ENCODE assay signal across 1 cellular context in the genomic region with DNA sequence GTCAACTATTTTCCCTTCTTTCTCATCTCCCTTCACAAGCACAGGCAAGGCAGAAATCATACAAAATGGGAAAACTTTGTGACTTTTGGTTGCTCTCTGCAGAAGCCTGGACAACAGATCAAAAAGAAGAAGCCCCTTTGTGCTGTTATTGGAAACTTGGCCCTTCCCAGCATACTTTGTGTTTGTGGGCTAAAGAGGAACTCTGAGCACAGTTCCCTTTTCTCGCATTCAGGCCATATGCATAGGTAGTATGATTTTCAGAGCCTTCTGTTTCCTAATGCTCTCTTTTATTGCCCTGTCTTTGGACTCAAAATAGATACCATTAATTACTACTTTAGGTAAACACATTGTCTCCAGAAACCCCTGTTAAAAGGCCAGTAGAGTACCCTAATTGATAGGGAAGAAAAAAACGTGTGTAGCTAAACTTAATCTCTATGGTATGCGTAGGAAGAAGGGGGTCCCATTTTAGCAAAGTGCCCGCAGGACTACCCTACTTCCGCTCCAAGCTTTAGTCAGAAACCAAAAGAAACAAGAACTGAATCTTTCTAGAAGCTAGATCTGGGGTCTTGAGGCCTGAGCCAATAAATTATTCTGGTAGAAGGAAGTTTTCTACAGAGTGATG.
TF ChIP-seq lines count a peak whose summit lies in the region.

No MANE protein-coding gene starts in this region.

TF ChIP-seq in GM12878, 131 proteins besides CTCF, POLR2A, EP300 and RAD21 (continued from another document):
- TF ChIP-seq, protein P1, sequence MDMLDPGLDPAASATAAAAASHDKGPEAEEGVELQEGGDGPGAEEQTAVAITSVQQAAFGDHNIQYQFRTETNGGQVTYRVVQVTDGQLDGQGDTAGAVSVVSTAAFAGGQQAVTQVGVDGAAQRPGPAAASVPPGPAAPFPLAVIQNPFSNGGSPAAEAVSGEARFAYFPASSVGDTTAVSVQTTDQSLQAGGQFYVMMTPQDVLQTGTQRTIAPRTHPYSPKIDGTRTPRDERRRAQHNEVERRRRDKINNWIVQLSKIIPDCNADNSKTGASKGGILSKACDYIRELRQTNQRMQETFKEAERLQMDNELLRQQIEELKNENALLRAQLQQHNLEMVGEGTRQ (IDR thresholded peaks at IDR 0.05; ENCODE audit: borderline replicate concordance, low read depth, low read length): no peak
- TF ChIP-seq, protein P2, sequence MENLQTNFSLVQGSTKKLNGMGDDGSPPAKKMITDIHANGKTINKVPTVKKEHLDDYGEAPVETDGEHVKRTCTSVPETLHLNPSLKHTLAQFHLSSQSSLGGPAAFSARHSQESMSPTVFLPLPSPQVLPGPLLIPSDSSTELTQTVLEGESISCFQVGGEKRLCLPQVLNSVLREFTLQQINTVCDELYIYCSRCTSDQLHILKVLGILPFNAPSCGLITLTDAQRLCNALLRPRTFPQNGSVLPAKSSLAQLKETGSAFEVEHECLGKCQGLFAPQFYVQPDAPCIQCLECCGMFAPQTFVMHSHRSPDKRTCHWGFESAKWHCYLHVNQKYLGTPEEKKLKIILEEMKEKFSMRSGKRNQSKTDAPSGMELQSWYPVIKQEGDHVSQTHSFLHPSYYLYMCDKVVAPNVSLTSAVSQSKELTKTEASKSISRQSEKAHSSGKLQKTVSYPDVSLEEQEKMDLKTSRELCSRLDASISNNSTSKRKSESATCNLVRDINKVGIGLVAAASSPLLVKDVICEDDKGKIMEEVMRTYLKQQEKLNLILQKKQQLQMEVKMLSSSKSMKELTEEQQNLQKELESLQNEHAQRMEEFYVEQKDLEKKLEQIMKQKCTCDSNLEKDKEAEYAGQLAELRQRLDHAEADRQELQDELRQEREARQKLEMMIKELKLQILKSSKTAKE (IDR thresholded peaks at IDR 0.05; ENCODE audit: low read depth, poor library complexity, severe bottlenecking): no peak
- TF ChIP-seq TCF12 (IDR thresholded peaks at IDR 0.05; ENCODE audit: low read depth, low read length) (no peak), BACH1 (IDR thresholded peaks at IDR 0.05; ENCODE audit: borderline replicate concordance) (no peak), LARP7 (IDR thresholded peaks at IDR 0.05) (no peak), SIN3A (IDR thresholded peaks at IDR 0.05; ENCODE audit: low read depth, low read length) (no peak), RAD51 (IDR thresholded peaks at IDR 0.05) (no peak), EZH2 (IDR thresholded peaks at IDR 0.05; ENCODE audit: borderline replicate concordance, control insufficient read depth, low read depth, low read length) (no peak), RELA (IDR thresholded peaks at IDR 0.05; ENCODE audit: borderline replicate concordance, partially characterized antibody) (no peak), POU2F2 (IDR thresholded peaks at IDR 0.05; ENCODE audit: borderline replicate concordance, low read depth, low read length) (peak; percentile 47; the same call in 1 of the 3 replicates), SIX5 (IDR thresholded peaks at IDR 0.05; ENCODE audit: low read depth, low read length, severe bottlenecking) (no peak), JUNB (IDR thresholded peaks at IDR 0.05) (peak; percentile 41; the same call in 1 of the 2 replicates)
- TF ChIP-seq, protein P3, sequence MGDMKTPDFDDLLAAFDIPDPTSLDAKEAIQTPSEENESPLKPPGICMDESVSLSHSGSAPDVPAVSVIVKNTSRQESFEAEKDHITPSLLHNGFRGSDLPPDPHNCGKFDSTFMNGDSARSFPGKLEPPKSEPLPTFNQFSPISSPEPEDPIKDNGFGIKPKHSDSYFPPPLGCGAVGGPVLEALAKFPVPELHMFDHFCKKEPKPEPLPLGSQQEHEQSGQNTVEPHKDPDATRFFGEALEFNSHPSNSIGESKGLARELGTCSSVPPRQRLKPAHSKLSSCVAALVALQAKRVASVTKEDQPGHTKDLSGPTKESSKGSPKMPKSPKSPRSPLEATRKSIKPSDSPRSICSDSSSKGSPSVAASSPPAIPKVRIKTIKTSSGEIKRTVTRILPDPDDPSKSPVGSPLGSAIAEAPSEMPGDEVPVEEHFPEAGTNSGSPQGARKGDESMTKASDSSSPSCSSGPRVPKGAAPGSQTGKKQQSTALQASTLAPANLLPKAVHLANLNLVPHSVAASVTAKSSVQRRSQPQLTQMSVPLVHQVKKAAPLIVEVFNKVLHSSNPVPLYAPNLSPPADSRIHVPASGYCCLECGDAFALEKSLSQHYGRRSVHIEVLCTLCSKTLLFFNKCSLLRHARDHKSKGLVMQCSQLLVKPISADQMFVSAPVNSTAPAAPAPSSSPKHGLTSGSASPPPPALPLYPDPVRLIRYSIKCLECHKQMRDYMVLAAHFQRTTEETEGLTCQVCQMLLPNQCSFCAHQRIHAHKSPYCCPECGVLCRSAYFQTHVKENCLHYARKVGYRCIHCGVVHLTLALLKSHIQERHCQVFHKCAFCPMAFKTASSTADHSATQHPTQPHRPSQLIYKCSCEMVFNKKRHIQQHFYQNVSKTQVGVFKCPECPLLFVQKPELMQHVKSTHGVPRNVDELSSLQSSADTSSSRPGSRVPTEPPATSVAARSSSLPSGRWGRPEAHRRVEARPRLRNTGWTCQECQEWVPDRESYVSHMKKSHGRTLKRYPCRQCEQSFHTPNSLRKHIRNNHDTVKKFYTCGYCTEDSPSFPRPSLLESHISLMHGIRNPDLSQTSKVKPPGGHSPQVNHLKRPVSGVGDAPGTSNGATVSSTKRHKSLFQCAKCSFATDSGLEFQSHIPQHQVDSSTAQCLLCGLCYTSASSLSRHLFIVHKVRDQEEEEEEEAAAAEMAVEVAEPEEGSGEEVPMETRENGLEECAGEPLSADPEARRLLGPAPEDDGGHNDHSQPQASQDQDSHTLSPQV (IDR thresholded peaks at IDR 0.05): no peak
- TF ChIP-seq, protein P4, sequence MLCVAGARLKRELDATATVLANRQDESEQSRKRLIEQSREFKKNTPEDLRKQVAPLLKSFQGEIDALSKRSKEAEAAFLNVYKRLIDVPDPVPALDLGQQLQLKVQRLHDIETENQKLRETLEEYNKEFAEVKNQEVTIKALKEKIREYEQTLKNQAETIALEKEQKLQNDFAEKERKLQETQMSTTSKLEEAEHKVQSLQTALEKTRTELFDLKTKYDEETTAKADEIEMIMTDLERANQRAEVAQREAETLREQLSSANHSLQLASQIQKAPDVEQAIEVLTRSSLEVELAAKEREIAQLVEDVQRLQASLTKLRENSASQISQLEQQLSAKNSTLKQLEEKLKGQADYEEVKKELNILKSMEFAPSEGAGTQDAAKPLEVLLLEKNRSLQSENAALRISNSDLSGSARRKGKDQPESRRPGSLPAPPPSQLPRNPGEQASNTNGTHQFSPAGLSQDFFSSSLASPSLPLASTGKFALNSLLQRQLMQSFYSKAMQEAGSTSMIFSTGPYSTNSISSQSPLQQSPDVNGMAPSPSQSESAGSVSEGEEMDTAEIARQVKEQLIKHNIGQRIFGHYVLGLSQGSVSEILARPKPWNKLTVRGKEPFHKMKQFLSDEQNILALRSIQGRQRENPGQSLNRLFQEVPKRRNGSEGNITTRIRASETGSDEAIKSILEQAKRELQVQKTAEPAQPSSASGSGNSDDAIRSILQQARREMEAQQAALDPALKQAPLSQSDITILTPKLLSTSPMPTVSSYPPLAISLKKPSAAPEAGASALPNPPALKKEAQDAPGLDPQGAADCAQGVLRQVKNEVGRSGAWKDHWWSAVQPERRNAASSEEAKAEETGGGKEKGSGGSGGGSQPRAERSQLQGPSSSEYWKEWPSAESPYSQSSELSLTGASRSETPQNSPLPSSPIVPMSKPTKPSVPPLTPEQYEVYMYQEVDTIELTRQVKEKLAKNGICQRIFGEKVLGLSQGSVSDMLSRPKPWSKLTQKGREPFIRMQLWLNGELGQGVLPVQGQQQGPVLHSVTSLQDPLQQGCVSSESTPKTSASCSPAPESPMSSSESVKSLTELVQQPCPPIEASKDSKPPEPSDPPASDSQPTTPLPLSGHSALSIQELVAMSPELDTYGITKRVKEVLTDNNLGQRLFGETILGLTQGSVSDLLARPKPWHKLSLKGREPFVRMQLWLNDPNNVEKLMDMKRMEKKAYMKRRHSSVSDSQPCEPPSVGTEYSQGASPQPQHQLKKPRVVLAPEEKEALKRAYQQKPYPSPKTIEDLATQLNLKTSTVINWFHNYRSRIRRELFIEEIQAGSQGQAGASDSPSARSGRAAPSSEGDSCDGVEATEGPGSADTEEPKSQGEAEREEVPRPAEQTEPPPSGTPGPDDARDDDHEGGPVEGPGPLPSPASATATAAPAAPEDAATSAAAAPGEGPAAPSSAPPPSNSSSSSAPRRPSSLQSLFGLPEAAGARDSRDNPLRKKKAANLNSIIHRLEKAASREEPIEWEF (IDR thresholded peaks at IDR 0.05; ENCODE audit: insufficient replicate concordance, low read depth, low read length): no peak
